In the genomic region with DNA sequence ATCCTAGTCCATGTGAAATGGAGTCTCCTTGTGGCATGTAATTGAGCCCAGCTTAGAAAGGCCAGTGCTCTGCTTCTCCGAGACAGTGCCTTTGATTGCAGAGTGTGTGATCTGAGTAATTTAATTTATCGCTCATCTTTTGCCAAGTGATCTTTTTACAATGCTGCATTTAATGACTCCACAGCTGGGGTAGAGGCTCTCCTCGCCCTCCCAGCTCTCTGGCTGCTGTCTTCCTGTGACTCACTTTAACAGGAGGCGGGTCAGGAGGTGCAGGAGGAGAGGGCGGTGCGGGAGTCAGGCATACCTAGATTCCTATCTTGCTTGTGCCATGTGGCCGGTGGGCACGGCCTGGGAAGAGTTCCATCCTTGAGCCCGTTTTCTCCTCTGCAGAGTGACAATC, we compare ENCODE assay signal across 10 cellular contexts.
DNase-seq lines count a peak whose midpoint lies in the region; ATAC-seq and TF ChIP-seq lines count a peak whose summit lies in the region.
"Had no signal": no experiment of that assay in that cellular context is flagged by ENCODE, and none has a peak within 500 bp of the region (broad histone marks: within the 10 kb centered on the region; RNA-seq: fewer than 3 reads in every experiment).

No MANE protein-coding gene starts in this region.

- H3K4me1 ChIP-seq in urinary bladder (ENCODE audit: insufficient read depth): no peaks in the 10 kb centered on the region

- 16% methylated on average over 9 of the region's 9 CpGs for WGBS in urinary bladder

- H3K4me3 ChIP-seq in astrocyte of the cerebellum (ENCODE audit: low read depth, low read length): peak overlapping the region; percentile 25
- no peak overlapping the region for H3K4me3 ChIP-seq in urinary bladder (ENCODE audit: low read depth, low read length)

- no peak overlapping the region for H3K4me3 Mint-ChIP-seq in activated naive CD8-positive, alpha-beta T cell treated with anti-CD3 and anti-CD28 coated beads, Interleukin-2, amount 50 U/mL, for 24 hours
- H3K4me3 Mint-ChIP-seq: activated CD4-positive, alpha-beta T cell treated with anti-CD3 and anti-CD28 coated beads, Interleukin-2, amount 10 ng/mL, durations not matched to agents 7 days and 5 days had no signal

- no peak overlapping the region for H3K27ac Mint-ChIP-seq in activated naive CD8-positive, alpha-beta T cell treated with anti-CD3 and anti-CD28 coated beads, Interleukin-2, amount 50 U/mL, for 24 hours
- H3K27ac Mint-ChIP-seq: activated CD4-positive, alpha-beta T cell treated with anti-CD3 and anti-CD28 coated beads, Interleukin-2, amount 10 ng/mL, durations not matched to agents 7 days and 5 days had no signal

- H3K4me1 Mint-ChIP-seq in activated naive CD8-positive, alpha-beta T cell treated with anti-CD3 and anti-CD28 coated beads, Interleukin-2, amount 50 U/mL, for 24 hours: no peaks in the 10 kb centered on the region
- H3K4me1 Mint-ChIP-seq: activated CD4-positive, alpha-beta T cell treated with anti-CD3 and anti-CD28 coated beads, Interleukin-2, amount 10 ng/mL, durations not matched to agents 7 days and 5 days had no signal

- TF ChIP-seq CTCF in astrocyte of the cerebellum (IDR thresholded peaks at IDR 0.05; ENCODE audit: low read depth, low read length, missing control alignments): no peak
- TF ChIP-seq CTCF in omental fat pad (IDR thresholded peaks at IDR 0.05): no peak

- peaks cover 3% of the 10 kb centered on the region for H3K9me3 Mint-ChIP-seq in activated naive CD8-positive, alpha-beta T cell treated with anti-CD3 and anti-CD28 coated beads, Interleukin-2, amount 50 U/mL, for 24 hours
- H3K9me3 Mint-ChIP-seq: activated CD4-positive, alpha-beta T cell treated with anti-CD3 and anti-CD28 coated beads, Interleukin-2, amount 10 ng/mL, durations not matched to agents 7 days and 5 days had no signal

- ATAC-seq in omental fat pad (ENCODE audit: low FRiP score): no peak
- ATAC-seq in activated naive CD8-positive, alpha-beta T cell treated with anti-CD3 and anti-CD28 coated beads, Interleukin-2, amount 50 U/mL, for 24 hours: no peak
- ATAC-seq: Panc1 had no signal

- in situ Hi-C loops in astrocyte of the cerebellum (cut with HindIII; ENCODE audit: low sequenced_read_pairs): loop anchor here (10.0 kb wide), 1 partner anchor 52 kb away; no protein-coding TSS in a partner anchor

- H3K27me3 Mint-ChIP-seq in activated naive CD8-positive, alpha-beta T cell treated with anti-CD3 and anti-CD28 coated beads, Interleukin-2, amount 50 U/mL, for 24 hours: no peaks in the 10 kb centered on the region
- H3K27me3 Mint-ChIP-seq: activated CD4-positive, alpha-beta T cell treated with anti-CD3 and anti-CD28 coated beads, Interleukin-2, amount 10 ng/mL, durations not matched to agents 7 days and 5 days had no signal

- DNase-seq in HK-2 (ENCODE audit: unreplicated experiment) (peak; percentile 5), astrocyte of the cerebellum (ENCODE audit: low read depth) (peak; percentile 77), left kidney (ENCODE audit: low read depth, low spot score) (peak; percentile 92), omental fat pad (ENCODE audit: low spot score) (no peak), HPDE6-E6E7 (ENCODE audit: extremely low spot score) (no peak)
- DNase-seq in activated naive CD8-positive, alpha-beta T cell treated with anti-CD3 and anti-CD28 coated beads, Interleukin-2, amount 50 U/mL, for 24 hours: no peak
- DNase-seq: activated CD4-positive, alpha-beta T cell treated with anti-CD3 and anti-CD28 coated beads, Interleukin-2, amount 10 ng/mL, durations not matched to agents 7 days and 5 days; NCI-H1048 had no signal

- peak overlapping the region; percentile 75 for H3K27ac ChIP-seq in urinary bladder (ENCODE audit: low read depth)

- no peaks in the 10 kb centered on the region for H3K36me3 ChIP-seq in urinary bladder (ENCODE audit: insufficient read depth)

- no peaks in the 10 kb centered on the region for H3K36me3 Mint-ChIP-seq in activated naive CD8-positive, alpha-beta T cell treated with anti-CD3 and anti-CD28 coated beads, Interleukin-2, amount 50 U/mL, for 24 hours (ENCODE audit: low read depth)

Comparison
In these comparisons a context has a peak if more than half of its experiments do, and no peak if none do; other contexts are left out.
1. DNase-seq: peak in HK-2 (single experiment), astrocyte of the cerebellum (single experiment) and left kidney (single experiment); none in omental fat pad (single experiment), activated naive CD8-positive, alpha-beta T cell treated with anti-CD3 and anti-CD28 coated beads, Interleukin-2, amount 50 U/mL, for 24 hours (single experiment) and HPDE6-E6E7 (single experiment).